21 cellular contexts compared by ENCODE assay signal in the genomic region with DNA sequence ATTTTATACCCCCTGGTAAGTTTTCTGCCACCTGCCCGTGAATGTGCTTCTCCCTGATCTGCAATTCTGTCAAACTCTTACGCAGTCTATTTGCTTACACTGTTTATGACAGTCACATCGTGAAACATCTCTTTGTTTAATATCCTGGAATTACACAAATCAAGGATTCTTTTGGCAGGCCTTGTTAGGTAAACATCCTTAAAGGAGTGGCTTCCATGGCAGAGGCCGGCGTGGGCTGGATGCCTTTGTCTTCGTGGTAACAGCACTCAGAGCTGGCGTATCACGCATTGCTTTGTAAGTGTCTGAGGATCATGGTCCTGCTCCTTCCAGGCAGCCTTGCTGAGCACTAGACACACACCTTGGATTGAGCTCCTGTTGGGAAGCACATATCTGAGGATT.
A peak's percentile ranks its signal among the peaks of the same experiment; 100 is the strongest.
DNase-seq lines count a peak whose midpoint lies in the region; ATAC-seq, FAIRE-seq and TF ChIP-seq lines count a peak whose summit lies in the region.
"Had no signal": no experiment of that assay in that cellular context is flagged by ENCODE, and none has a peak within 500 bp of the region (broad histone marks: within the 10 kb centered on the region; RNA-seq: fewer than 3 reads in every experiment).

No MANE protein-coding gene starts in this region.

- no peaks in the 10 kb centered on the region for H3K4me1 ChIP-seq in keratinocyte (ENCODE audit: control insufficient read depth, extremely low read depth, insufficient read depth, low read length)
- H3K4me1 ChIP-seq: Peyer's patch had no signal

- H3K4me2 ChIP-seq in keratinocyte (ENCODE audit: control insufficient read depth, extremely low read depth, insufficient read depth, low read depth, low read length) = no peak overlapping the region
- H3K4me2 ChIP-seq: BLaER1 had no signal

- BruUV-seq in MCF 10A (replicated peaks; lab: Mats Ljungman, UMichigan) = no TSS peak

- no peaks in the 10 kb centered on the region for H4K20me1 ChIP-seq in keratinocyte (ENCODE audit: control insufficient read depth, extremely low read depth, insufficient read depth, low read length)
- H4K20me1 ChIP-seq: BLaER1 had no signal

- ATAC-seq in GM18858 (IDR thresholded peaks at IDR 0.05; ENCODE audit: unreplicated experiment) = no peak
- no peak for ATAC-seq in HG03432 (IDR thresholded peaks at IDR 0.05; ENCODE audit: unreplicated experiment)
- ATAC-seq: SK-N-SH treated with all-trans-retinoic acid at 6 μM for 48 hours had no signal

- TF ChIP-seq CTCF in MCF 10A (IDR thresholded peaks at IDR 0.05; ENCODE audit: unreplicated experiment) = no peak
- TF ChIP-seq CTCF in keratinocyte (optimal IDR thresholded peaks at IDR 0.05 in 1 of 3, IDR thresholded peaks at IDR 0.05 in 1 of 3, conservative IDR thresholded peaks at IDR 0.05 in 1 of 3; ENCODE audit: extremely low read depth in 1 of 3, insufficient read depth in 2 of 3, low read length in 3 of 3) = no peak

- H3K79me2 ChIP-seq in keratinocyte (ENCODE audit: control insufficient read depth, insufficient read depth, low read length) = no peaks in the 10 kb centered on the region

- H3K27ac Mint-ChIP-seq in MCF 10A (ENCODE audit: low read depth, unreplicated experiment) = peak overlapping the region; percentile 90
- H3K27ac Mint-ChIP-seq: CD8-positive, alpha-beta memory T cell had no signal

- dilution Hi-C loops in keratinocyte (cut with MboI; ENCODE audit: extremely low pct_ligation_motif_present, low sequenced_read_pairs) = no loop called here

- no peak overlapping the region for H3K4me3 ChIP-seq in keratinocyte (ENCODE audit: control insufficient read depth in 2 of 3, extremely low read depth in 1 of 3, insufficient read depth in 2 of 3, low read depth in 1 of 3, low read length in 3 of 3)
- H3K4me3 ChIP-seq: BLaER1, Peyer's patch had no signal

- intact Hi-C loops in MCF 10A (cut with micrococcal nuclease) = loop anchor here (2.0 kb wide), 1 partner anchor 145 kb away; no protein-coding TSS in a partner anchor

- H3K36me3 Mint-ChIP-seq in MCF 10A (ENCODE audit: insufficient read depth, unreplicated experiment) = no peaks in the 10 kb centered on the region
- H3K36me3 Mint-ChIP-seq: CD8-positive, alpha-beta memory T cell had no signal

- peak overlapping the region; percentile 24 for H3K4me3 Mint-ChIP-seq in MCF 10A (ENCODE audit: unreplicated experiment)
- H3K4me3 Mint-ChIP-seq: CD8-positive, alpha-beta memory T cell had no signal

- H3K36me3 ChIP-seq in keratinocyte (ENCODE audit: control insufficient read depth in 2 of 2, extremely low read depth in 1 of 2, insufficient read depth in 2 of 2, low read length in 2 of 2) = no peaks in the 10 kb centered on the region
- H3K36me3 ChIP-seq: BLaER1, Peyer's patch had no signal

- H3K9ac ChIP-seq in keratinocyte (ENCODE audit: control insufficient read depth, extremely low read depth, insufficient read depth, low read length) = no peak overlapping the region
- H3K9ac ChIP-seq: BLaER1 had no signal

- H3K27ac ChIP-seq in keratinocyte (ENCODE audit: control insufficient read depth, insufficient read depth, low read length) = peak overlapping the region; percentile 40
- H3K27ac ChIP-seq: BLaER1, Peyer's patch had no signal

- H3K4me1 Mint-ChIP-seq in MCF 10A (ENCODE audit: insufficient read depth, unreplicated experiment) = peaks cover 18% of the 10 kb centered on the region
- H3K4me1 Mint-ChIP-seq: CD8-positive, alpha-beta memory T cell had no signal

- no peaks in the 10 kb centered on the region for H3K27me3 ChIP-seq in keratinocyte (ENCODE audit: control insufficient read depth, extremely low read depth, insufficient read depth, low read length)
- H3K27me3 ChIP-seq: BLaER1, Peyer's patch had no signal

- CTCF ChIA-PET in MCF 10A (lab: Yijun Ruan, JAX) = interaction anchor here (0.5 to 0.7 kb wide), 3 partner anchors 467 to 581 kb away, joined by 3 to 5 read pairs (median 3); no protein-coding TSS in a partner anchor

- no peaks in the 10 kb centered on the region for H3K27me3 Mint-ChIP-seq in MCF 10A (ENCODE audit: insufficient read depth, unreplicated experiment)
- H3K27me3 Mint-ChIP-seq: CD8-positive, alpha-beta memory T cell had no signal

- H3K9me1 ChIP-seq in keratinocyte (ENCODE audit: control insufficient read depth, extremely low read depth, insufficient read depth, low read length) = no peaks in the 10 kb centered on the region

- POLR2A ChIA-PET in MCF 10A (lab: Yijun Ruan, JAX) = interaction anchor here (1.5 kb wide), 1 partner anchor 983 kb away, joined by 3 read pairs; no protein-coding TSS in a partner anchor

- no peaks in the 10 kb centered on the region for H3K9me3 ChIP-seq in keratinocyte (ENCODE audit: control insufficient read depth, low read depth, low read length)
- H3K9me3 ChIP-seq: Peyer's patch had no signal

- H2AFZ ChIP-seq in keratinocyte (ENCODE audit: control insufficient read depth, low read length) = no peak overlapping the region

- DNase-seq in NCI-H748 (lab: John Stamatoyannopoulos, UW; ENCODE audit: unreplicated experiment) = peak; percentile 56
- DNase-seq in NCI-H748 treated with DMSO at 0.1 percent for 48 hours (lab: John Stamatoyannopoulos, UW) = no peak
- peak; percentile 86 for DNase-seq in MCF 10A (ENCODE audit: unreplicated experiment)
- DNase-seq in keratinocyte (ENCODE audit: low read depth, low spot score) = no peak
- no peak for DNase-seq in nucleus accumbens (lab: John Stamatoyannopoulos, UW)
- no peak for DNase-seq in NCI-H1417 treated with DMSO at 0.1 percent for 48 hours (lab: John Stamatoyannopoulos, UW)
- DNase-seq: CD8-positive, alpha-beta memory T cell; DND-41; GDM1; IMR-90; Karpas-422; NCI-H1930; NCI-H510A; Peyer's patch; SHP77 treated with DMSO at 0.1 percent for 48 hours had no signal

- peaks cover 8% of the 10 kb centered on the region for H3K9me3 Mint-ChIP-seq in MCF 10A (ENCODE audit: unreplicated experiment)

- no peak for FAIRE-seq in keratinocyte (lab: Jason Lieb, UNC)
- FAIRE-seq: GM12891, H1 had no signal

Comparison
In these comparisons a context has a peak if more than half of its experiments do, and no peak if none do; other contexts are left out.
1. DNase-seq: peak in NCI-H748 (single experiment) and MCF 10A (single experiment); none in NCI-H748 treated with DMSO at 0.1 percent for 48 hours (single experiment), keratinocyte (single experiment), nucleus accumbens (0 of 56) and NCI-H1417 treated with DMSO at 0.1 percent for 48 hours (single experiment).